Comparison of ENCODE assay signal across 16 cellular contexts in the genomic region with DNA sequence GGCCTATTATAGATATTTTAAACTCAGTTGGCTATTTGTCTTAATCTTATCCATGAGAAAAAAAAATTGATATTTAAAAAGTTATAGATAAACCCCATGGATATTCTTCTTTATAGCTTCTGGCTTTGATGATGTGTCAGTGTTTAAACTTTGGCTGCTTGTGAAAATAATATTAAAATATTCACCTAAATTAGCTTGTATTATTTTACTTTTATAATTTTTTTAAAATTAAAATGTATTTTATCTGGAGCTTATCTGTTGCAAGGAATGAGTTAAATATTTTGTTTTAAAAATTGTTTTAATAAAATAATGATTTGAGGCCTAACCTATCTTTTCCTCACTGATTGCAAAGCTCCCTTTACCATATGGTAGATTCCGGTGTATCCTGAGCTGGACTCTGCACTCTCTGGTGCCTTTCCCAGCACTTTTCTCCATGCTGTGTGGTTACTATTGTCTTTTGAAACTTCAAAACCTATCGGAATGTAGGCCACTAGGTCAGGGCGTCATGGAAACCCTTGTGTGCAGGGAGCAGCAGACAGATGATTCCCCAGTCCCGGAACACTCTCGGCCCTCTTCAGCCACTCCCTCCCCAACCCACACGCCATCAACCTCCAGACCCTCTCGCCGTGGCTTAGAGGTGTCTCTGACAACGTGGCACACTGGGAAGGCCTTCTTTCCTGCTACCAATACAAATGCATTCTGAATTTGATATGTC.
"Had no signal": no experiment of that assay in that cellular context is flagged by ENCODE, and none has a peak within 500 bp of the region (broad histone marks: within the 10 kb centered on the region; RNA-seq: fewer than 3 reads in every experiment).

No MANE protein-coding gene starts in this region.

- H3K4me1 Mint-ChIP-seq: activated CD8-positive, alpha-beta memory T cell treated with anti-CD3 and anti-CD28 coated beads, Interleukin-2, amount 10 ng/mL, durations not matched to agents 7 days and 5 days; activated naive CD4-positive, alpha-beta T cell treated with anti-CD3 and anti-CD28 coated beads, Interleukin-2, amount 10 ng/mL, durations not matched to agents 7 days and 5 days; stimulated activated naive CD8-positive, alpha-beta T cell treated with anti-CD3 and anti-CD28 coated beads, Interleukin-15, amount 100 ng/mL, for 72 hours had no signal

- H3K27me3 ChIP-seq: ascending aorta, cardiac muscle cell, sigmoid colon, upper lobe of right lung had no signal

- H3K4me1 ChIP-seq: ascending aorta, psoas muscle, sigmoid colon, upper lobe of right lung had no signal

- H3K9me3 Mint-ChIP-seq: activated naive CD4-positive, alpha-beta T cell treated with anti-CD3 and anti-CD28 coated beads, Interleukin-2, amount 10 ng/mL, durations not matched to agents 7 days and 5 days; natural killer cell treated with Interleukin-12 subunit alpha and Interleukin-12 subunit beta and Interleukin-15 and Interleukin-18, amount 100 ng/mL, for 72 hours; stimulated activated naive CD8-positive, alpha-beta T cell treated with anti-CD3 and anti-CD28 coated beads, Interleukin-15, amount 100 ng/mL, for 72 hours had no signal

- H3K27me3 Mint-ChIP-seq: activated CD8-positive, alpha-beta memory T cell treated with anti-CD3 and anti-CD28 coated beads, Interleukin-2, amount 10 ng/mL, durations not matched to agents 7 days and 5 days; activated naive CD4-positive, alpha-beta T cell treated with anti-CD3 and anti-CD28 coated beads, Interleukin-2, amount 10 ng/mL, durations not matched to agents 7 days and 5 days; natural killer cell treated with Interleukin-12 subunit alpha and Interleukin-12 subunit beta and Interleukin-15 and Interleukin-18, amount 100 ng/mL, for 72 hours; stimulated activated naive CD8-positive, alpha-beta T cell treated with anti-CD3 and anti-CD28 coated beads, Interleukin-15, amount 100 ng/mL, for 72 hours had no signal

- DNase-seq: activated CD4-positive, alpha-beta T cell treated with anti-CD3 and anti-CD28 coated beads, Interleukin-2, amount 50 U/mL, for 48 hours; activated CD8-positive, alpha-beta memory T cell treated with anti-CD3 and anti-CD28 coated beads, Interleukin-2, amount 10 ng/mL, durations not matched to agents 7 days and 5 days; activated naive CD4-positive, alpha-beta T cell treated with anti-CD3 and anti-CD28 coated beads, Interleukin-2, amount 10 ng/mL, durations not matched to agents 7 days and 5 days; activated T-cell treated with anti-CD3 and anti-CD28 coated beads, Interleukin-2, amount 50 U/mL, for 1 hour; left ventricle myocardium superior; mesendoderm; psoas muscle; sigmoid colon; stimulated activated CD4-positive, alpha-beta T cell treated with anti-CD3 and anti-CD28 coated beads, Interleukin-1b, Interleukin-23, amount 100 ng/mL, for 48 hours; stimulated activated naive CD8-positive, alpha-beta T cell treated with anti-CD3 and anti-CD28 coated beads, Interleukin-15, amount 100 ng/mL, for 72 hours; T-helper 9 cell; upper lobe of right lung had no signal

- H3K4me3 Mint-ChIP-seq: activated CD8-positive, alpha-beta memory T cell treated with anti-CD3 and anti-CD28 coated beads, Interleukin-2, amount 10 ng/mL, durations not matched to agents 7 days and 5 days; activated naive CD4-positive, alpha-beta T cell treated with anti-CD3 and anti-CD28 coated beads, Interleukin-2, amount 10 ng/mL, durations not matched to agents 7 days and 5 days; natural killer cell treated with Interleukin-12 subunit alpha and Interleukin-12 subunit beta and Interleukin-15 and Interleukin-18, amount 100 ng/mL, for 72 hours; stimulated activated naive CD8-positive, alpha-beta T cell treated with anti-CD3 and anti-CD28 coated beads, Interleukin-15, amount 100 ng/mL, for 72 hours had no signal

- H3K4me3 ChIP-seq: ascending aorta, cardiac muscle cell, psoas muscle, sigmoid colon, upper lobe of right lung had no signal

- H3K36me3 ChIP-seq: ascending aorta, cardiac muscle cell, sigmoid colon, upper lobe of right lung had no signal

- H3K36me3 Mint-ChIP-seq: activated CD8-positive, alpha-beta memory T cell treated with anti-CD3 and anti-CD28 coated beads, Interleukin-2, amount 10 ng/mL, durations not matched to agents 7 days and 5 days; activated naive CD4-positive, alpha-beta T cell treated with anti-CD3 and anti-CD28 coated beads, Interleukin-2, amount 10 ng/mL, durations not matched to agents 7 days and 5 days; natural killer cell treated with Interleukin-12 subunit alpha and Interleukin-12 subunit beta and Interleukin-15 and Interleukin-18, amount 100 ng/mL, for 72 hours had no signal

- H3K27ac ChIP-seq: ascending aorta, cardiac muscle cell, psoas muscle, sigmoid colon, upper lobe of right lung had no signal

- ATAC-seq: activated CD8-positive, alpha-beta memory T cell treated with anti-CD3 and anti-CD28 coated beads, Interleukin-2, amount 10 ng/mL, durations not matched to agents 7 days and 5 days; esophagus mucosa; left ventricle myocardium superior; natural killer cell treated with Interleukin-12 subunit alpha and Interleukin-12 subunit beta and Interleukin-15 and Interleukin-18, amount 100 ng/mL, for 72 hours; psoas muscle; stimulated activated naive CD8-positive, alpha-beta T cell treated with anti-CD3 and anti-CD28 coated beads, Interleukin-15, amount 100 ng/mL, for 72 hours; upper lobe of right lung had no signal

- H3K9me3 ChIP-seq: ascending aorta, psoas muscle, sigmoid colon, upper lobe of right lung had no signal

- H3K27ac Mint-ChIP-seq: activated CD8-positive, alpha-beta memory T cell treated with anti-CD3 and anti-CD28 coated beads, Interleukin-2, amount 10 ng/mL, durations not matched to agents 7 days and 5 days; activated naive CD4-positive, alpha-beta T cell treated with anti-CD3 and anti-CD28 coated beads, Interleukin-2, amount 10 ng/mL, durations not matched to agents 7 days and 5 days; natural killer cell treated with Interleukin-12 subunit alpha and Interleukin-12 subunit beta and Interleukin-15 and Interleukin-18, amount 100 ng/mL, for 72 hours had no signal
